Comparison of ENCODE assay signal across 15 cellular contexts in genomic region chr10:24341897-24342296, GRCh38.
"Had no signal": no experiment of that assay in that cellular context is flagged by ENCODE, and none has a peak within 500 bp of the region (broad histone marks: within the 10 kb centered on the region; RNA-seq: fewer than 3 reads in every experiment).

No MANE protein-coding gene starts in this region.

- H3K4me3 ChIP-seq: skin epidermis had no signal

- H3K27me3 Mint-ChIP-seq: activated naive CD8-positive, alpha-beta T cell treated with anti-CD3 and anti-CD28 coated beads, Interleukin-2, amount 50 U/mL, for 24 hours; dendritic cell treated with granulocyte-macrophage colony-stimulating factor and Interleukin-4, amounts not matched to agents 40 ng/mL and 50 ng/mL, for 4 days; type B pancreatic cell had no signal

- H3K9me3 Mint-ChIP-seq: activated naive CD4-positive, alpha-beta T cell treated with anti-CD3 and anti-CD28 coated beads for 36 hours; activated naive CD8-positive, alpha-beta T cell treated with anti-CD3 and anti-CD28 coated beads, Interleukin-2, amount 50 U/mL, for 24 hours; activated T-cell treated with anti-CD3 and anti-CD28 coated beads, Interleukin-2, amount 50 U/mL, for 4 hours; dendritic cell treated with granulocyte-macrophage colony-stimulating factor and Interleukin-4, amounts not matched to agents 40 ng/mL and 50 ng/mL, for 4 days; natural killer cell treated with Interleukin-12 subunit alpha and Interleukin-12 subunit beta and Interleukin-15 and Interleukin-18, amount 100 ng/mL, for 72 hours; T-helper 1 cell treated with Interleukin-12 subunit alpha and Interleukin-12 subunit beta and Interleukin-4 antibody, amounts not matched to agents 30 μg/mL and 1 μg/mL, for 36 hours; type B pancreatic cell had no signal

- DNase-seq: activated CD4-positive, alpha-beta T cell treated with anti-CD3 and anti-CD28 coated beads, Interleukin-2, amount 50 U/mL, for 1 hour; activated CD8-positive, alpha-beta memory T cell treated with anti-CD3 and anti-CD28 coated beads, Interleukin-2, amount 50 U/mL, for 4 hours; activated naive CD4-positive, alpha-beta T cell treated with anti-CD3 and anti-CD28 coated beads for 36 hours; activated naive CD8-positive, alpha-beta T cell treated with anti-CD3 and anti-CD28 coated beads, Interleukin-2, amount 50 U/mL, for 24 hours; activated T-cell treated with anti-CD3 and anti-CD28 coated beads, Interleukin-2, amount 50 U/mL, for 4 hours; aorta; cerebellar nuclear complex; effector CD8-positive, alpha-beta T cell; stimulated activated naive CD8-positive, alpha-beta T cell treated with anti-CD3 and anti-CD28 coated beads, Interleukin-15, Interleukin-2, amounts not matched to agents 100 U/mL and 50 U/mL, for 24 hours had no signal

- H3K36me3 Mint-ChIP-seq: natural killer cell treated with Interleukin-12 subunit alpha and Interleukin-12 subunit beta and Interleukin-15 and Interleukin-18, amount 100 ng/mL, for 72 hours had no signal

- H3K4me3 Mint-ChIP-seq: activated naive CD4-positive, alpha-beta T cell treated with anti-CD3 and anti-CD28 coated beads for 36 hours; activated naive CD8-positive, alpha-beta T cell treated with anti-CD3 and anti-CD28 coated beads, Interleukin-2, amount 50 U/mL, for 24 hours; activated T-cell treated with anti-CD3 and anti-CD28 coated beads, Interleukin-2, amount 50 U/mL, for 4 hours; dendritic cell treated with granulocyte-macrophage colony-stimulating factor and Interleukin-4, amounts not matched to agents 40 ng/mL and 50 ng/mL, for 4 days; natural killer cell treated with Interleukin-12 subunit alpha and Interleukin-12 subunit beta and Interleukin-15 and Interleukin-18, amount 100 ng/mL, for 72 hours; T-helper 1 cell treated with Interleukin-12 subunit alpha and Interleukin-12 subunit beta and Interleukin-4 antibody, amounts not matched to agents 30 μg/mL and 1 μg/mL, for 36 hours; type B pancreatic cell had no signal

- ATAC-seq: activated naive CD8-positive, alpha-beta T cell treated with anti-CD3 and anti-CD28 coated beads, Interleukin-2, amount 50 U/mL, for 24 hours; activated T-cell treated with anti-CD3 and anti-CD28 coated beads, Interleukin-2, amount 50 U/mL, for 4 hours; esophagus mucosa; natural killer cell treated with Interleukin-12 subunit alpha and Interleukin-12 subunit beta and Interleukin-15 and Interleukin-18, amount 100 ng/mL, for 72 hours; stimulated activated naive CD8-positive, alpha-beta T cell treated with anti-CD3 and anti-CD28 coated beads, Interleukin-15, Interleukin-2, amounts not matched to agents 100 U/mL and 50 U/mL, for 24 hours had no signal

- H3K4me1 Mint-ChIP-seq: activated naive CD8-positive, alpha-beta T cell treated with anti-CD3 and anti-CD28 coated beads, Interleukin-2, amount 50 U/mL, for 24 hours had no signal

- H3K27ac Mint-ChIP-seq: activated naive CD4-positive, alpha-beta T cell treated with anti-CD3 and anti-CD28 coated beads for 36 hours; activated naive CD8-positive, alpha-beta T cell treated with anti-CD3 and anti-CD28 coated beads, Interleukin-2, amount 50 U/mL, for 24 hours; dendritic cell treated with granulocyte-macrophage colony-stimulating factor and Interleukin-4, amounts not matched to agents 40 ng/mL and 50 ng/mL, for 4 days; natural killer cell treated with Interleukin-12 subunit alpha and Interleukin-12 subunit beta and Interleukin-15 and Interleukin-18, amount 100 ng/mL, for 72 hours; T-helper 1 cell treated with Interleukin-12 subunit alpha and Interleukin-12 subunit beta and Interleukin-4 antibody, amounts not matched to agents 30 μg/mL and 1 μg/mL, for 36 hours; type B pancreatic cell had no signal
